ENCODE assay signal across 22 cellular contexts in the genomic region with DNA sequence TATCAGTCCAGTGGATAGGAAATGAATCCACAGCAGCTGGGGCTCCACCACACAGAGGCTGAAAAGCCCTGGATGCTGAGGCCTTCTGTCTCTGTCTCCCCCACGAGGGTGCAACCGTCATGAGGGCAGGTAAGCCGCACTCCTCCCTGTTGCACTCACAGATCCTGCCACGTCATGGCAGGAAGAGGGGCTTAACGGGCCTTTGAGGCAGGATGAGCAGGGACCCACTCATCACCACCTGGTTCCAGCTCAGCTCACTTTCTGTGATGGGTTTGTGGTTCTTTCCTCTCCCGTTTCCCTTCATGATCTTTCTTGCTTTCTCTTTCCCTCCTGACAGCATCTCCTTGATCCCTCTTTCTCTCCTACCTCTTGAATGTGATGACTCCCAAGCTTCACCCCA.
"Had no signal": no experiment of that assay in that cellular context is flagged by ENCODE, and none has a peak within 500 bp of the region (broad histone marks: within the 10 kb centered on the region; RNA-seq: fewer than 3 reads in every experiment).

No MANE protein-coding gene starts in this region.

- H3K36me3 Mint-ChIP-seq: brain had no signal

- DNase-seq: activated CD4-positive, alpha-beta T cell treated with anti-CD3 and anti-CD28 coated beads for 4 hours; activated CD8-positive, alpha-beta memory T cell treated with anti-CD3 and anti-CD28 coated beads, Interleukin-2, amount 50 U/mL, for 4 hours; activated CD8-positive, alpha-beta T cell treated with anti-CD3 and anti-CD28 coated beads for 36 hours; activated T-cell treated with anti-CD3 and anti-CD28 coated beads, Interleukin-2, amount 50 U/mL, for 72 hours; amniotic stem cell; cerebellar nuclear complex; colonic mucosa; NCI-H1092; NCI-H1417; NCI-H2029; NCI-H2107; NCI-H345; NCI-H510A; NCI-H526 treated with DMSO at 0.1 percent for 48 hours; NCI-H82; NK-92 treated with Interleukin-12 subunit alpha and Interleukin-12 subunit beta, amount 100 ng/mL, for 24 hours; Peyer's patch; SHP77 had no signal

- H3K4me1 Mint-ChIP-seq: brain had no signal

- H3K4me3 Mint-ChIP-seq: activated CD8-positive, alpha-beta T cell treated with anti-CD3 and anti-CD28 coated beads for 36 hours; activated T-cell treated with anti-CD3 and anti-CD28 coated beads, Interleukin-2, amount 50 U/mL, for 72 hours; brain; T-helper 1 cell treated with Interleukin-12 subunit alpha and Interleukin-12 subunit beta and Interleukin-4 antibody, amounts not matched to agents 30 μg/mL and 1 μg/mL, for 36 hours had no signal

- H3K9me3 Mint-ChIP-seq: T-helper 1 cell treated with Interleukin-12 subunit alpha and Interleukin-12 subunit beta and Interleukin-4 antibody, amounts not matched to agents 30 μg/mL and 1 μg/mL, for 36 hours had no signal

- H3K27ac Mint-ChIP-seq: activated T-cell treated with anti-CD3 and anti-CD28 coated beads, Interleukin-2, amount 50 U/mL, for 72 hours; brain; T-helper 1 cell treated with Interleukin-12 subunit alpha and Interleukin-12 subunit beta and Interleukin-4 antibody, amounts not matched to agents 30 μg/mL and 1 μg/mL, for 36 hours had no signal

- H3K27me3 Mint-ChIP-seq: activated CD8-positive, alpha-beta T cell treated with anti-CD3 and anti-CD28 coated beads for 36 hours had no signal

- ATAC-seq: activated CD4-positive, CD25-positive, alpha-beta regulatory T cell treated with anti-CD3 and anti-CD28 coated beads, Interleukin-2, amount 50 U/mL, for 24 hours; activated CD8-positive, alpha-beta T cell treated with anti-CD3 and anti-CD28 coated beads for 36 hours; activated T-cell treated with anti-CD3 and anti-CD28 coated beads, Interleukin-2, amount 50 U/mL, for 72 hours; SK-N-SH treated with all-trans-retinoic acid at 6 μM for 48 hours had no signal
